19 cellular contexts compared by ENCODE assay signal in the genomic region with DNA sequence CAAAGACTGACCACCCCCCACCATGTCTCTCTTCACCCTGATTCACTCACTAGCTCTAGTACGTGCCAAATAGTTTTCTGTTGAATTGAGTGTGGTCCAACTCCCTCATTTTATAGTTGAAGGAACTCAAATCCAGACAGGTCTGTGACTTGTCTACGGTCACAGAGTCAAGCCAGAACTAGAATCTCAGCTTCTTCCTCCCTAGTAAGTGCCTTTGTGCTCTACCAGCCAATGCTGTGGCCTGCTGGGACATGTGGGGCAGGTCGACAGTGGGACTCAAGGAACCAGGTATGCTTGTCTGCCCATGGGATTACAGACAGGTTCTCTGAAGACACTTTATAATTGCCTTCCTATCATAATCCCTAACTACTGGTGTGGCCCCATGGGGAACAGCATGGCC.
DNase-seq lines count a peak whose midpoint lies in the region; ATAC-seq, FAIRE-seq and TF ChIP-seq lines count a peak whose summit lies in the region.
"Had no signal": no experiment of that assay in that cellular context is flagged by ENCODE, and none has a peak within 500 bp of the region (broad histone marks: within the 10 kb centered on the region; RNA-seq: fewer than 3 reads in every experiment).

No MANE protein-coding gene starts in this region.

- H3K27ac ChIP-seq in GM12878 (ENCODE audit: control insufficient read depth, insufficient read depth) (no peak overlapping the region), keratinocyte (ENCODE audit: control insufficient read depth, insufficient read depth, low read length) (no peak overlapping the region)
- H3K27ac ChIP-seq: GM23248 had no signal

- TF ChIP-seq CTCF in GM12878 (IDR thresholded peaks at IDR 0.05 in 2 of 3, conservative IDR thresholded peaks at IDR 0.05 in 1 of 3; ENCODE audit: control insufficient read depth in 2 of 3, extremely low read depth in 1 of 3, insufficient read depth in 1 of 3, low read depth in 3 of 3, low read length in 3 of 3) (no peak), epithelial cell of esophagus (IDR thresholded peaks at IDR 0.05; ENCODE audit: insufficient read depth, low read depth, low read length, missing control alignments) (no peak), keratinocyte (optimal IDR thresholded peaks at IDR 0.05 in 1 of 3, IDR thresholded peaks at IDR 0.05 in 1 of 3, conservative IDR thresholded peaks at IDR 0.05 in 1 of 3; ENCODE audit: extremely low read depth in 1 of 3, insufficient read depth in 2 of 3, low read length in 3 of 3) (no peak)

- H4K20me1 ChIP-seq in GM12878 (ENCODE audit: control insufficient read depth, insufficient read depth) (no peaks in the 10 kb centered on the region), keratinocyte (ENCODE audit: control insufficient read depth, extremely low read depth, insufficient read depth, low read length) (no peaks in the 10 kb centered on the region)

- no TSS peak for BruUV-seq in GM12878 (replicated peaks; lab: Mats Ljungman, UMichigan)

- H3K9ac ChIP-seq in GM12878 (ENCODE audit: control insufficient read depth, insufficient read depth, low read length) (no peak overlapping the region), keratinocyte (ENCODE audit: control insufficient read depth, extremely low read depth, insufficient read depth, low read length) (no peak overlapping the region)
- H3K9ac ChIP-seq: GM23248 had no signal

- H3K79me2 ChIP-seq in GM12878 (ENCODE audit: control insufficient read depth, insufficient read depth, low read length), result no peaks in the 10 kb centered on the region
- no peaks in the 10 kb centered on the region for H3K79me2 ChIP-seq in keratinocyte (ENCODE audit: control insufficient read depth, insufficient read depth, low read length)

- dilution Hi-C loops in keratinocyte (cut with MboI; ENCODE audit: extremely low pct_ligation_motif_present, low sequenced_read_pairs), result no loop called here

- RAD21 ChIA-PET in GM12878 (lab: Charles Lee; ENCODE audit: unreplicated experiment), result no interaction called here

- no peak for ATAC-seq in GM12878
- peak; percentile 83 for ATAC-seq in esophagus mucosa

- H3K27me3 ChIP-seq in GM12878 (replicated peaks in 1 of 2; ENCODE audit: control insufficient read depth in 2 of 2, insufficient read depth in 2 of 2, low read length in 1 of 2) (no peaks in the 10 kb centered on the region), keratinocyte (ENCODE audit: control insufficient read depth, extremely low read depth, insufficient read depth, low read length) (no peaks in the 10 kb centered on the region)

- no peaks in the 10 kb centered on the region for H3K4me1 ChIP-seq in GM12878 (ENCODE audit: control insufficient read depth, insufficient read depth, low read length)
- H3K4me1 ChIP-seq in keratinocyte (ENCODE audit: control insufficient read depth, extremely low read depth, insufficient read depth, low read length), result peaks cover 24% of the 10 kb centered on the region

- intact Hi-C loops in GM12878 (cut with micrococcal nuclease; ENCODE audit: unreplicated experiment), result no loop called here

- H2AFZ ChIP-seq in GM12878 (ENCODE audit: control insufficient read depth, low read depth, low read length), result peak overlapping the region; percentile 17; the same call in 1 of the 2 replicates
- peak overlapping the region; percentile 32 for H2AFZ ChIP-seq in keratinocyte (ENCODE audit: control insufficient read depth, low read length)
- H2AFZ ChIP-seq: GM23248 had no signal

- H3K4me3 ChIP-seq in GM12878 (no peak overlapping the region), epithelial cell of esophagus (ENCODE audit: low read length) (no peak overlapping the region), keratinocyte (ENCODE audit: control insufficient read depth in 2 of 3, extremely low read depth in 1 of 3, insufficient read depth in 2 of 3, low read depth in 1 of 3, low read length in 3 of 3) (no peak overlapping the region)
- H3K4me3 ChIP-seq: GM23248 had no signal

- no peaks in the 10 kb centered on the region for H3K9me1 ChIP-seq in keratinocyte (ENCODE audit: control insufficient read depth, extremely low read depth, insufficient read depth, low read length)

- no peak for TF ChIP-seq EP300 in GM12878 (IDR thresholded peaks at IDR 0.05; ENCODE audit: borderline replicate concordance in 1 of 2, control insufficient read depth in 1 of 2, low read depth in 2 of 2, low read length in 2 of 2)

- no peak for TF ChIP-seq POLR2A in GM12878 (IDR thresholded peaks at IDR 0.05; ENCODE audit: low read depth, low read length)

- DNase-seq in GM12878 (ENCODE audit: low read depth, low spot score), result no peak
- peak; percentile 92 for DNase-seq in epithelial cell of esophagus (ENCODE audit: low read depth)
- DNase-seq in keratinocyte (ENCODE audit: low read depth, low spot score), result no peak
- DNase-seq in OCI-M1 (lab: John Stamatoyannopoulos, UW), result no peak
- no peak for DNase-seq in NCI-H774 (lab: John Stamatoyannopoulos, UW)
- no peak for DNase-seq in frontal cortex (ENCODE audit: low spot score in 2 of 2)
- DNase-seq: C1 segment of cervical spinal cord; Calu3; CD4-positive, alpha-beta memory T cell; COR-L47; DMS53; DMS79 treated with DMSO at 0.1 percent for 48 hours; GF-D8; GM23248; H7; HCEC 1CT had no signal

- H3K36me3 ChIP-seq in GM12878 (ENCODE audit: control insufficient read depth in 2 of 2, insufficient read depth in 2 of 2, low read length in 1 of 2) (no peaks in the 10 kb centered on the region), keratinocyte (ENCODE audit: control insufficient read depth in 2 of 2, extremely low read depth in 1 of 2, insufficient read depth in 2 of 2, low read length in 2 of 2) (no peaks in the 10 kb centered on the region)

- SMC1A ChIA-PET in GM12878 (lab: Charles Lee; ENCODE audit: uncharacterized antibody, unreplicated experiment), result no interaction called here

- no peak for TF ChIP-seq RAD21 in GM12878 (IDR thresholded peaks at IDR 0.05; ENCODE audit: insufficient read depth, low read depth, low read length)

- H3K9me3 ChIP-seq in GM12878 (replicated peaks; ENCODE audit: control insufficient read depth, insufficient read depth, low read length), result no peaks in the 10 kb centered on the region; the same call in 2 of the 3 replicates
- H3K9me3 ChIP-seq in keratinocyte (ENCODE audit: control insufficient read depth, low read depth, low read length), result no peaks in the 10 kb centered on the region

- 38% methylated on average over 3 of the region's 3 CpGs for WGBS in GM12878 (ENCODE audit: insufficient coverage, insufficient replicate concordance, low lambda C conversion rate, missing lambda C conversion rate)

- POLR2A ChIA-PET in GM12878 (lab: Charles Lee), result no interaction called here

- no peak for FAIRE-seq in GM12878 (lab: Jason Lieb, UNC)
- peak; percentile 87 for FAIRE-seq in keratinocyte (lab: Jason Lieb, UNC)
- no peak for FAIRE-seq in frontal cortex (lab: Jason Lieb, UNC)
- FAIRE-seq: GM12892, H1 had no signal

- CTCF ChIA-PET in GM12878 (lab: Yijun Ruan, JAX), result interaction anchor here (2.9 kb wide), 1 partner anchor 13 kb away, joined by 9 read pairs; no protein-coding TSS in a partner anchor

- H3K4me2 ChIP-seq in GM12878 (ENCODE audit: control insufficient read depth, insufficient read depth) (no peak overlapping the region), keratinocyte (ENCODE audit: control insufficient read depth, extremely low read depth, insufficient read depth, low read depth, low read length) (peak overlapping the region; percentile 51)

- in situ Hi-C loops in GM12878 (cut with MboI), result no loop called here

TF ChIP-seq in GM12878, 131 proteins besides CTCF, POLR2A, EP300 and RAD21 (continues in another document):
- TF ChIP-seq SREBF1 (IDR thresholded peaks at IDR 0.05; ENCODE audit: low read length) (no peak), MEF2A (IDR thresholded peaks at IDR 0.05; ENCODE audit: insufficient read depth, low read depth, low read length) (no peak), CREM (IDR thresholded peaks at IDR 0.05; ENCODE audit: low read depth) (no peak), EED (IDR thresholded peaks at IDR 0.05; ENCODE audit: low read depth) (no peak), CBX3 (IDR thresholded peaks at IDR 0.05; ENCODE audit: borderline replicate concordance, low read depth) (no peak), SIX5 (IDR thresholded peaks at IDR 0.05; ENCODE audit: low read depth, low read length, severe bottlenecking) (no peak), YY1 (IDR thresholded peaks at IDR 0.05; ENCODE audit: low read depth, low read length) (no peak), MAX (IDR thresholded peaks at IDR 0.05; ENCODE audit: low read depth, low read length) (no peak), FOXM1 (IDR thresholded peaks at IDR 0.05; ENCODE audit: low read depth, low read length) (no peak)
- TF ChIP-seq, protein P1, sequence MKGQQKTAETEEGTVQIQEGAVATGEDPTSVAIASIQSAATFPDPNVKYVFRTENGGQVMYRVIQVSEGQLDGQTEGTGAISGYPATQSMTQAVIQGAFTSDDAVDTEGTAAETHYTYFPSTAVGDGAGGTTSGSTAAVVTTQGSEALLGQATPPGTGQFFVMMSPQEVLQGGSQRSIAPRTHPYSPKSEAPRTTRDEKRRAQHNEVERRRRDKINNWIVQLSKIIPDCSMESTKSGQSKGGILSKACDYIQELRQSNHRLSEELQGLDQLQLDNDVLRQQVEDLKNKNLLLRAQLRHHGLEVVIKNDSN (IDR thresholded peaks at IDR 0.05; ENCODE audit: borderline replicate concordance, extremely low read length, insufficient read depth, low read depth, low read length), result no peak
- TF ChIP-seq, protein P2, sequence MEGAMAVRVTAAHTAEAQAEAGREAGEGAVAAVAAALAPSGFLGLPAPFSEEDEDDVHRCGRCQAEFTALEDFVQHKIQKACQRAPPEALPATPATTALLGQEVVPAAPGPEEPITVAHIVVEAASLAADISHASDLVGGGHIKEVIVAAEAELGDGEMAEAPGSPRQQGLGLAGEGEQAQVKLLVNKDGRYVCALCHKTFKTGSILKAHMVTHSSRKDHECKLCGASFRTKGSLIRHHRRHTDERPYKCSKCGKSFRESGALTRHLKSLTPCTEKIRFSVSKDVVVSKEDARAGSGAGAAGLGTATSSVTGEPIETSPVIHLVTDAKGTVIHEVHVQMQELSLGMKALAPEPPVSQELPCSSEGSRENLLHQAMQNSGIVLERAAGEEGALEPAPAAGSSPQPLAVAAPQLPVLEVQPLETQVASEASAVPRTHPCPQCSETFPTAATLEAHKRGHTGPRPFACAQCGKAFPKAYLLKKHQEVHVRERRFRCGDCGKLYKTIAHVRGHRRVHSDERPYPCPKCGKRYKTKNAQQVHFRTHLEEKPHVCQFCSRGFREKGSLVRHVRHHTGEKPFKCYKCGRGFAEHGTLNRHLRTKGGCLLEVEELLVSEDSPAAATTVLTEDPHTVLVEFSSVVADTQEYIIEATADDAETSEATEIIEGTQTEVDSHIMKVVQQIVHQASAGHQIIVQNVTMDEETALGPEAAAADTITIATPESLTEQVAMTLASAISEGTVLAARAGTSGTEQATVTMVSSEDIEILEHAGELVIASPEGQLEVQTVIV (IDR thresholded peaks at IDR 0.05; ENCODE audit: borderline replicate concordance, partially characterized antibody), result no peak
